In the genomic region with DNA sequence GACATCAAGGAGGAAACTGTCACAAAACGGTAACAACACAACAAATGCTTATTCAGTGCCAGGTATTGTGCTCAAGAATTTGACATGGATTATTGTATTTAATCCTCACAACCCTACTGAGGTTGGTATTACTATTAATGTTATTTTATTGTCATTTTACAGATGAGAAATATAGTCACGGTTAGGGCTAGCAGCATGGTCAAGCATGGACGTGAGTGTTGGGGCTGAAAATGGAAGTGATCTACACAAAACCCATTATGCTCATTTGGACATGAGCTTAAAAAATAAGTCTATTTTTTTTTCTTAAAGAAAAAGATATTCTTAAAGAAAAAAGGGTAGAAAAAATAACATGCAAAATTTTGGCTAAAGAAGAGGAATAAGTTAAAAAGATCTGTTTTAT, we compare ENCODE assay signal across 28 cellular contexts.
"Had no signal": no experiment of that assay in that cellular context is flagged by ENCODE, and none has a peak within 500 bp of the region (broad histone marks: within the 10 kb centered on the region; RNA-seq: fewer than 3 reads in every experiment).

No MANE protein-coding gene starts in this region.

- H3K36me3 ChIP-seq: neutrophil, pancreas, right lobe of liver, sigmoid colon, stomach, thoracic aorta, thyroid gland, tibial nerve, upper lobe of left lung, vagina had no signal

- H3K4me3 Mint-ChIP-seq: naive B cell; natural killer cell; nephron; stimulated activated effector memory CD8-positive, alpha-beta T cell treated with anti-CD3 and anti-CD28 coated beads, Interleukin-12 subunit alpha, Interleukin-12 subunit beta, amount 100 ng/mL, for 72 hours; stimulated activated naive B cell treated with anti-CD40 and anti-IgM and Interleukin-4, amounts not matched to agents 10 μg/mL and 1 μg/mL and 100 μg/mL, for 72 hours; stimulated activated naive CD8-positive, alpha-beta T cell treated with anti-CD3 and anti-CD28 coated beads, Interleukin-15, Interleukin-2, amounts not matched to agents 100 ng/mL and 50 ng/mL, for 24 hours had no signal

- H3K9me3 Mint-ChIP-seq: nephron; stimulated activated naive CD8-positive, alpha-beta T cell treated with anti-CD3 and anti-CD28 coated beads, Interleukin-15, Interleukin-2, amounts not matched to agents 100 ng/mL and 50 ng/mL, for 24 hours had no signal

- DNase-seq: naive B cell; natural killer cell; nucleus accumbens; pancreas; posterior cingulate gyrus; psoas muscle; right cardiac atrium; right lobe of liver; sigmoid colon; small intestine; stimulated activated CD4-positive, alpha-beta T cell treated with anti-CD3 and anti-CD28 coated beads, Interleukin-15, amount 100 ng/mL, for 24 hours; stimulated activated CD4-positive, alpha-beta T cell treated with anti-CD3 and anti-CD28 coated beads, Interleukin-2, amount 100 ng/mL, for 24 hours; stimulated activated CD4-positive, alpha-beta T cell treated with anti-CD3 and anti-CD28 coated beads, Interleukin-2, amount 100 ng/mL, for 48 hours; stimulated activated CD4-positive, alpha-beta T cell treated with anti-CD3 and anti-CD28 coated beads, Interleukin-4, amount 100 ng/mL, for 24 hours; stimulated activated naive B cell treated with anti-CD40 and anti-IgM and Interleukin-4, amounts not matched to agents 10 μg/mL and 1 μg/mL and 100 μg/mL, for 72 hours; stimulated activated naive CD4-positive, alpha-beta T cell treated with Interleukin-2 at 50 U/mL for 16 hours; stomach; thyroid gland; trophoblast cell; upper lobe of left lung had no signal

- H3K4me1 Mint-ChIP-seq: naive B cell; natural killer cell; nephron; stimulated activated effector memory CD8-positive, alpha-beta T cell treated with anti-CD3 and anti-CD28 coated beads, Interleukin-12 subunit alpha, Interleukin-12 subunit beta, amount 100 ng/mL, for 72 hours; stimulated activated naive B cell treated with anti-CD40 and anti-IgM and Interleukin-4, amounts not matched to agents 10 μg/mL and 1 μg/mL and 100 μg/mL, for 72 hours had no signal

- H3K27me3 Mint-ChIP-seq: naive B cell; stimulated activated naive B cell treated with anti-CD40 and anti-IgM and Interleukin-4, amounts not matched to agents 10 μg/mL and 1 μg/mL and 100 μg/mL, for 72 hours; stimulated activated naive CD8-positive, alpha-beta T cell treated with anti-CD3 and anti-CD28 coated beads, Interleukin-15, Interleukin-2, amounts not matched to agents 100 ng/mL and 50 ng/mL, for 24 hours had no signal

- H3K4me3 ChIP-seq: pancreas, psoas muscle, right lobe of liver, sigmoid colon, stomach, thoracic aorta, thyroid gland, tibial nerve, upper lobe of left lung, vagina had no signal

- H3K27ac Mint-ChIP-seq: naive B cell; natural killer cell; nephron; progenitor cell of endocrine pancreas; stimulated activated effector memory CD8-positive, alpha-beta T cell treated with anti-CD3 and anti-CD28 coated beads, Interleukin-12 subunit alpha, Interleukin-12 subunit beta, amount 100 ng/mL, for 72 hours; stimulated activated naive B cell treated with anti-CD40 and anti-IgM and Interleukin-4, amounts not matched to agents 10 μg/mL and 1 μg/mL and 100 μg/mL, for 72 hours; stimulated activated naive CD8-positive, alpha-beta T cell treated with anti-CD3 and anti-CD28 coated beads, Interleukin-15, Interleukin-2, amounts not matched to agents 100 ng/mL and 50 ng/mL, for 24 hours had no signal

- H3K36me3 Mint-ChIP-seq: naive B cell; natural killer cell; stimulated activated effector memory CD8-positive, alpha-beta T cell treated with anti-CD3 and anti-CD28 coated beads, Interleukin-12 subunit alpha, Interleukin-12 subunit beta, amount 100 ng/mL, for 72 hours; stimulated activated naive B cell treated with anti-CD40 and anti-IgM and Interleukin-4, amounts not matched to agents 10 μg/mL and 1 μg/mL and 100 μg/mL, for 72 hours had no signal

- H3K9me3 ChIP-seq: neutrophil, pancreas, psoas muscle, right lobe of liver, sigmoid colon, stomach, thoracic aorta, thyroid gland, tibial nerve, upper lobe of left lung, vagina had no signal

- H3K27me3 ChIP-seq: neutrophil, pancreas, right lobe of liver, sigmoid colon, stomach, thyroid gland, tibial nerve, upper lobe of left lung, vagina had no signal

- H3K4me1 ChIP-seq: pancreas, psoas muscle, right lobe of liver, sigmoid colon, stomach, thyroid gland, tibial nerve, upper lobe of left lung, vagina had no signal

- H3K27ac ChIP-seq: neutrophil, pancreas, psoas muscle, right lobe of liver, sigmoid colon, stomach, thoracic aorta, thyroid gland, tibial nerve, upper lobe of left lung, vagina had no signal

- ATAC-seq: natural killer cell; pancreas; psoas muscle; right cardiac atrium; right lobe of liver; stimulated activated effector memory CD8-positive, alpha-beta T cell treated with anti-CD3 and anti-CD28 coated beads, Interleukin-12 subunit alpha, Interleukin-12 subunit beta, amount 100 ng/mL, for 72 hours; stimulated activated naive B cell treated with anti-CD40 and anti-IgM and Interleukin-4, amounts not matched to agents 10 μg/mL and 1 μg/mL and 100 μg/mL, for 72 hours had no signal
